In genomic region chr5:38582662-38583061, GRCh38 we compare ENCODE assay signal across 25 cellular contexts. TPM values are rescaled to one million over a fixed set of nuclear protein-coding genes. Genes with fewer than 3 reads are reported as not detected.
DNase-seq lines count a peak whose midpoint lies in the region; ATAC-seq and TF ChIP-seq lines count a peak whose summit lies in the region.
"Had no signal": no experiment of that assay in that cellular context is flagged by ENCODE, and none has a peak within 500 bp of the region (broad histone marks: within the 10 kb centered on the region; RNA-seq: fewer than 3 reads in every experiment).

No MANE protein-coding gene starts in this region.

- H3K36me3 Mint-ChIP-seq in activated CD4-positive, alpha-beta T cell treated with anti-CD3 and anti-CD28 coated beads for 36 hours (ENCODE audit: low read depth), result no peaks in the 10 kb centered on the region
- H3K36me3 Mint-ChIP-seq in activated CD4-positive, alpha-beta T cell treated with anti-CD3 and anti-CD28 coated beads, Interleukin-2, amount 10 ng/mL, durations not matched to agents 24 days and 14 days (ENCODE audit: low read depth), result no peaks in the 10 kb centered on the region
- no peaks in the 10 kb centered on the region for H3K36me3 Mint-ChIP-seq in activated naive CD8-positive, alpha-beta T cell treated with anti-CD3 and anti-CD28 coated beads, Interleukin-2, amount 50 U/mL, for 24 hours (ENCODE audit: low read depth)
- H3K36me3 Mint-ChIP-seq: CD14-positive monocyte had no signal

- no peak overlapping the region for H3K27ac Mint-ChIP-seq in activated CD4-positive, alpha-beta T cell treated with anti-CD3 and anti-CD28 coated beads for 36 hours
- no peak overlapping the region for H3K27ac Mint-ChIP-seq in activated CD4-positive, alpha-beta T cell treated with anti-CD3 and anti-CD28 coated beads, Interleukin-2, amount 10 ng/mL, durations not matched to agents 24 days and 14 days
- H3K27ac Mint-ChIP-seq in activated naive CD8-positive, alpha-beta T cell treated with anti-CD3 and anti-CD28 coated beads, Interleukin-2, amount 50 U/mL, for 24 hours, result no peak overlapping the region
- H3K27ac Mint-ChIP-seq: CD14-positive monocyte had no signal

- no peak overlapping the region for H3K27ac ChIP-seq in MM.1S (ENCODE audit: low read length)
- no peak overlapping the region for H3K27ac ChIP-seq in upper lobe of right lung
- H3K27ac ChIP-seq: 22Rv1, Peyer's patch had no signal

- H3K9ac ChIP-seq in MM.1S (ENCODE audit: low read length), result no peak overlapping the region

- H3K9me3 Mint-ChIP-seq in activated CD4-positive, alpha-beta T cell treated with anti-CD3 and anti-CD28 coated beads for 36 hours (ENCODE audit: low read depth), result no peaks in the 10 kb centered on the region
- H3K9me3 Mint-ChIP-seq in activated CD4-positive, alpha-beta T cell treated with anti-CD3 and anti-CD28 coated beads, Interleukin-2, amount 10 ng/mL, durations not matched to agents 24 days and 14 days, result no peaks in the 10 kb centered on the region
- no peaks in the 10 kb centered on the region for H3K9me3 Mint-ChIP-seq in activated naive CD8-positive, alpha-beta T cell treated with anti-CD3 and anti-CD28 coated beads, Interleukin-2, amount 50 U/mL, for 24 hours

- no peaks in the 10 kb centered on the region for H3K79me2 ChIP-seq in MM.1S (ENCODE audit: low read length)

- peak; percentile 12 for ATAC-seq in activated CD4-positive, alpha-beta T cell treated with anti-CD3 and anti-CD28 coated beads for 36 hours
- ATAC-seq in upper lobe of right lung, result peak; percentile 53
- ATAC-seq in activated naive CD8-positive, alpha-beta T cell treated with anti-CD3 and anti-CD28 coated beads, Interleukin-2, amount 50 U/mL, for 24 hours, result no peak
- ATAC-seq: HepG2, SK-N-SH treated with all-trans-retinoic acid at 6 μM for 48 hours had no signal

- no peak overlapping the region for H3K4me3 ChIP-seq in MM.1S (ENCODE audit: low read length)
- no peak overlapping the region for H3K4me3 ChIP-seq in upper lobe of right lung
- H3K4me3 ChIP-seq: Peyer's patch had no signal

- TF ChIP-seq CTCF in MM.1S (IDR thresholded peaks at IDR 0.05; ENCODE audit: low read length) (no peak), upper lobe of right lung (IDR thresholded peaks at IDR 0.05) (no peak)

- H3K27me3 ChIP-seq in MM.1S (replicated peaks; ENCODE audit: insufficient read depth, low read length) (no peaks in the 10 kb centered on the region), upper lobe of right lung (no peaks in the 10 kb centered on the region)
- H3K27me3 ChIP-seq: BE2C, Peyer's patch had no signal

- DNase-seq in activated CD4-positive, alpha-beta T cell treated with anti-CD3 and anti-CD28 coated beads for 36 hours, result no peak
- DNase-seq in activated CD4-positive, alpha-beta T cell treated with anti-CD3 and anti-CD28 coated beads, Interleukin-2, amount 10 ng/mL, durations not matched to agents 24 days and 14 days, result no peak
- DNase-seq in MM.1S (peak; percentile 36), UCSD-AML1 (lab: John Stamatoyannopoulos, UW; ENCODE audit: unreplicated experiment) (peak; percentile 19), upper lobe of right lung (no peak), NCI-H82 (lab: John Stamatoyannopoulos, UW) (no peak), SK-N-DZ (ENCODE audit: low spot score) (no peak)
- DNase-seq in activated naive CD8-positive, alpha-beta T cell treated with anti-CD3 and anti-CD28 coated beads, Interleukin-2, amount 50 U/mL, for 24 hours, result no peak
- DNase-seq: BE2C, DMS53, EL, GDM1, H7, Karpas-422, NCI-H1105 treated with DMSO at 0.1 percent for 48 hours, NCI-H146, NCI-H1930, NCI-H526 treated with DMSO at 0.1 percent for 48 hours, Peyer's patch, SHP77 treated with DMSO at 0.1 percent for 48 hours had no signal

- POLR2A ChIA-PET in activated CD4-positive, alpha-beta T cell treated with anti-CD3 and anti-CD28 coated beads for 36 hours (lab: Charles Lee), result no interaction called here

- no peaks in the 10 kb centered on the region for H3K36me3 ChIP-seq in MM.1S (replicated peaks; ENCODE audit: insufficient read depth, low read length)
- H3K36me3 ChIP-seq in upper lobe of right lung, result no peaks in the 10 kb centered on the region
- H3K36me3 ChIP-seq: BE2C, Peyer's patch had no signal

- no peak overlapping the region for H3K4me3 Mint-ChIP-seq in activated CD4-positive, alpha-beta T cell treated with anti-CD3 and anti-CD28 coated beads for 36 hours
- H3K4me3 Mint-ChIP-seq in activated CD4-positive, alpha-beta T cell treated with anti-CD3 and anti-CD28 coated beads, Interleukin-2, amount 10 ng/mL, durations not matched to agents 24 days and 14 days, result no peak overlapping the region
- no peak overlapping the region for H3K4me3 Mint-ChIP-seq in activated naive CD8-positive, alpha-beta T cell treated with anti-CD3 and anti-CD28 coated beads, Interleukin-2, amount 50 U/mL, for 24 hours
- H3K4me3 Mint-ChIP-seq: CD14-positive monocyte had no signal

- H3K27me3 Mint-ChIP-seq in activated CD4-positive, alpha-beta T cell treated with anti-CD3 and anti-CD28 coated beads for 36 hours, result peaks cover 23% of the 10 kb centered on the region
- H3K27me3 Mint-ChIP-seq in activated CD4-positive, alpha-beta T cell treated with anti-CD3 and anti-CD28 coated beads, Interleukin-2, amount 10 ng/mL, durations not matched to agents 24 days and 14 days, result peaks cover 23% of the 10 kb centered on the region
- peaks cover 46% of the 10 kb centered on the region for H3K27me3 Mint-ChIP-seq in activated naive CD8-positive, alpha-beta T cell treated with anti-CD3 and anti-CD28 coated beads, Interleukin-2, amount 50 U/mL, for 24 hours

- CTCF ChIA-PET in activated CD4-positive, alpha-beta T cell treated with anti-CD3 and anti-CD28 coated beads for 36 hours (lab: Charles Lee), result interaction anchor here (1.1 kb wide), 1 partner anchor 227 kb away, joined by 6 read pairs; no protein-coding TSS in a partner anchor

- intact Hi-C loops in activated CD4-positive, alpha-beta T cell treated with anti-CD3 and anti-CD28 coated beads for 36 hours (cut with DNase I, micrococcal nuclease), result no loop called here
- intact Hi-C loops in activated CD4-positive, alpha-beta T cell treated with anti-CD3 and anti-CD28 coated beads, Interleukin-2, amount 10 ng/mL, durations not matched to agents 24 days and 14 days (cut with micrococcal nuclease), result no loop called here
- intact Hi-C loops in upper lobe of right lung (cut with DNase I), result no loop called here

- peak overlapping the region; percentile 16 for H3K4me2 ChIP-seq in MM.1S (ENCODE audit: low read depth, low read length)

- H2AFZ ChIP-seq in MM.1S (ENCODE audit: low read length), result 0 out of 2 replicates have a peak overlapping the region, but pooled peaks have one; percentile 1

- H3K4me1 ChIP-seq in MM.1S (ENCODE audit: low read length) (peaks cover 6% of the 10 kb centered on the region; the same call in 1 of the 2 replicates), upper lobe of right lung (no peaks in the 10 kb centered on the region)
- H3K4me1 ChIP-seq: BE2C, Peyer's patch had no signal

- peaks cover 3% of the 10 kb centered on the region for H3K4me1 Mint-ChIP-seq in activated CD4-positive, alpha-beta T cell treated with anti-CD3 and anti-CD28 coated beads for 36 hours
- peaks cover 3% of the 10 kb centered on the region for H3K4me1 Mint-ChIP-seq in activated CD4-positive, alpha-beta T cell treated with anti-CD3 and anti-CD28 coated beads, Interleukin-2, amount 10 ng/mL, durations not matched to agents 24 days and 14 days
- H3K4me1 Mint-ChIP-seq in activated naive CD8-positive, alpha-beta T cell treated with anti-CD3 and anti-CD28 coated beads, Interleukin-2, amount 50 U/mL, for 24 hours, result peaks cover 5% of the 10 kb centered on the region

- H4K20me1 ChIP-seq in MM.1S (ENCODE audit: insufficient read depth, low read length), result no peaks in the 10 kb centered on the region

- H3F3A ChIP-seq in MM.1S (ENCODE audit: insufficient read depth, low read length), result no peaks in the 10 kb centered on the region

- no peaks in the 10 kb centered on the region for H3K9me2 ChIP-seq in MM.1S (replicated peaks; ENCODE audit: insufficient read depth, low read length)

- no peaks in the 10 kb centered on the region for H3K9me3 ChIP-seq in MM.1S (replicated peaks; ENCODE audit: insufficient read depth, low read length)
- H3K9me3 ChIP-seq in upper lobe of right lung, result no peaks in the 10 kb centered on the region
- H3K9me3 ChIP-seq: BE2C, Peyer's patch had no signal

RNA-seq across cellular contexts. Expression of gene LIFR, which starts 26.2 kb away (rescaled TPM):
- under 1 TPM; 0.09 to 0.14 TPM for total RNA-seq in activated CD4-positive, alpha-beta T cell treated with anti-CD3 and anti-CD28 coated beads for 36 hours
- total RNA-seq in activated CD4-positive, alpha-beta T cell treated with anti-CD3 and anti-CD28 coated beads, Interleukin-2, amount 10 ng/mL, durations not matched to agents 24 days and 14 days, result 0.12 TPM in 2 replicates
- total RNA-seq in upper lobe of right lung, result 151 TPM
- polyA plus RNA-seq in SK-N-DZ (2014; cell fraction: cytosol; rRNA removed), result 16.8 and 18.7 TPM in 2 replicates
- 21.6 and 22.9 TPM in 2 replicates for polyA plus RNA-seq in SK-N-DZ (2014; cell fraction: nucleus; rRNA removed)
- total RNA-seq: OCI-LY7 had no signal
- polyA plus RNA-seq: CD14-positive monocyte had no signal

Comparison
In these comparisons a context has a peak if more than half of its experiments do, and no peak if none do; other contexts are left out.
1. DNase-seq: peak in MM.1S (single experiment) and UCSD-AML1 (single experiment); none in activated CD4-positive, alpha-beta T cell treated with anti-CD3 and anti-CD28 coated beads for 36 hours (single experiment), activated CD4-positive, alpha-beta T cell treated with anti-CD3 and anti-CD28 coated beads, Interleukin-2, amount 10 ng/mL, durations not matched to agents 24 days and 14 days (single experiment), upper lobe of right lung (single experiment), activated naive CD8-positive, alpha-beta T cell treated with anti-CD3 and anti-CD28 coated beads, Interleukin-2, amount 50 U/mL, for 24 hours (single experiment), NCI-H82 (single experiment) and SK-N-DZ (single experiment).
2. RNA of gene LIFR, which starts 26.2 kb away (total RNA-seq): 151 TPM in upper lobe of right lung (single experiment); 0.09 to 0.14 TPM in activated CD4-positive, alpha-beta T cell treated with anti-CD3 and anti-CD28 coated beads for 36 hours and 0.12 TPM in activated CD4-positive, alpha-beta T cell treated with anti-CD3 and anti-CD28 coated beads, Interleukin-2, amount 10 ng/mL, durations not matched to agents 24 days and 14 days; every median in the first group is over 100 times any median in the second.